ENCODE assay signal across 1 cellular context in genomic region chr5:156367602-156368001, GRCh38.
TF ChIP-seq lines count a peak whose summit lies in the region.

No MANE protein-coding gene starts in this region.

TF ChIP-seq in GM23338, 12 proteins besides CTCF, POLR2A, EP300 and RAD21 (continued from another document):
- TF ChIP-seq ZNF462 (CRISPR knock-in tag; IDR thresholded peaks at IDR 0.05) (no peak), EZH2 (IDR thresholded peaks at IDR 0.05; ENCODE audit: low read depth, unreplicated experiment) (no peak), STAT1 (IDR thresholded peaks at IDR 0.05; ENCODE audit: unreplicated experiment) (no peak), EZH2phosphoT487 (IDR thresholded peaks at IDR 0.05; ENCODE audit: unreplicated experiment) (no peak), JUNB (IDR thresholded peaks at IDR 0.05; ENCODE audit: unreplicated experiment) (no peak), ZNF114 (CRISPR knock-in tag; IDR thresholded peaks at IDR 0.05) (no peak), ZNF331 (CRISPR knock-in tag; IDR thresholded peaks at IDR 0.05; ENCODE audit: low read depth) (no peak), POLR2AphosphoS5 (IDR thresholded peaks at IDR 0.05; ENCODE audit: low read depth) (no peak)
